ENCODE assay signal across 1 cellular context in the genomic region with DNA sequence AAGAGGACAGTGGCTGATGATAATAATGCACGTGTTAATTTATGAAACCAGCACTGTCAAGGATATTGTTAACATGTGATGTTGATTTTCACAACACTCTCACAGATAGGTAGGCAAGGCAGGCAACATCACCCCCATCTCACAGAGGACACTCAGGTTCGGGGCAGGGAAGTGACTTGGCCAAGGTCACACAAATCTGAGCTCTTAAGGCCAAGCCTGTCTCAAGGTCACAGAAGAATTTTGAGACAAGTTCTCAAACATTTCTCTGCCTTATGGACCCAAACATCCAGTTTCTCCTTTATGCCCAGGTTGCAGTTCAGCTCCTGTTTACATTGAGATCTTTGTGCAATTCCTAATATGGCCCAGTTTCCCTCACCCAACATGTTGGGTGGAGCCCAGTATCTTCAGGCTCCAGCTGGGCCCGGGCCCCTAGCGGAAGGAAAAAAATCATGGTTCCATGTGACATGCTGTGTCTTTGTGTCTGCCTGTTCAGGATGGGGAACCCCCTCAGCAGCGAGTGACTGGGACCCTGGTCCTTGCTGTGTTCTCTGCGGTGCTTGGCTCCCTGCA.
TF ChIP-seq lines count a peak whose summit lies in the region.

No MANE protein-coding gene starts in this region.

TF ChIP-seq in A549, 52 proteins besides CTCF, POLR2A, EP300 and RAD21 (continued from another document):
- TF ChIP-seq, protein P1, sequence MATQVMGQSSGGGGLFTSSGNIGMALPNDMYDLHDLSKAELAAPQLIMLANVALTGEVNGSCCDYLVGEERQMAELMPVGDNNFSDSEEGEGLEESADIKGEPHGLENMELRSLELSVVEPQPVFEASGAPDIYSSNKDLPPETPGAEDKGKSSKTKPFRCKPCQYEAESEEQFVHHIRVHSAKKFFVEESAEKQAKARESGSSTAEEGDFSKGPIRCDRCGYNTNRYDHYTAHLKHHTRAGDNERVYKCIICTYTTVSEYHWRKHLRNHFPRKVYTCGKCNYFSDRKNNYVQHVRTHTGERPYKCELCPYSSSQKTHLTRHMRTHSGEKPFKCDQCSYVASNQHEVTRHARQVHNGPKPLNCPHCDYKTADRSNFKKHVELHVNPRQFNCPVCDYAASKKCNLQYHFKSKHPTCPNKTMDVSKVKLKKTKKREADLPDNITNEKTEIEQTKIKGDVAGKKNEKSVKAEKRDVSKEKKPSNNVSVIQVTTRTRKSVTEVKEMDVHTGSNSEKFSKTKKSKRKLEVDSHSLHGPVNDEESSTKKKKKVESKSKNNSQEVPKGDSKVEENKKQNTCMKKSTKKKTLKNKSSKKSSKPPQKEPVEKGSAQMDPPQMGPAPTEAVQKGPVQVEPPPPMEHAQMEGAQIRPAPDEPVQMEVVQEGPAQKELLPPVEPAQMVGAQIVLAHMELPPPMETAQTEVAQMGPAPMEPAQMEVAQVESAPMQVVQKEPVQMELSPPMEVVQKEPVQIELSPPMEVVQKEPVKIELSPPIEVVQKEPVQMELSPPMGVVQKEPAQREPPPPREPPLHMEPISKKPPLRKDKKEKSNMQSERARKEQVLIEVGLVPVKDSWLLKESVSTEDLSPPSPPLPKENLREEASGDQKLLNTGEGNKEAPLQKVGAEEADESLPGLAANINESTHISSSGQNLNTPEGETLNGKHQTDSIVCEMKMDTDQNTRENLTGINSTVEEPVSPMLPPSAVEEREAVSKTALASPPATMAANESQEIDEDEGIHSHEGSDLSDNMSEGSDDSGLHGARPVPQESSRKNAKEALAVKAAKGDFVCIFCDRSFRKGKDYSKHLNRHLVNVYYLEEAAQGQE (IDR thresholded peaks at IDR 0.05): peak; percentile 34; the same call in 1 of the 2 replicates
- no peak for TF ChIP-seq SMC3 (IDR thresholded peaks at IDR 0.05)
